In the genomic region with DNA sequence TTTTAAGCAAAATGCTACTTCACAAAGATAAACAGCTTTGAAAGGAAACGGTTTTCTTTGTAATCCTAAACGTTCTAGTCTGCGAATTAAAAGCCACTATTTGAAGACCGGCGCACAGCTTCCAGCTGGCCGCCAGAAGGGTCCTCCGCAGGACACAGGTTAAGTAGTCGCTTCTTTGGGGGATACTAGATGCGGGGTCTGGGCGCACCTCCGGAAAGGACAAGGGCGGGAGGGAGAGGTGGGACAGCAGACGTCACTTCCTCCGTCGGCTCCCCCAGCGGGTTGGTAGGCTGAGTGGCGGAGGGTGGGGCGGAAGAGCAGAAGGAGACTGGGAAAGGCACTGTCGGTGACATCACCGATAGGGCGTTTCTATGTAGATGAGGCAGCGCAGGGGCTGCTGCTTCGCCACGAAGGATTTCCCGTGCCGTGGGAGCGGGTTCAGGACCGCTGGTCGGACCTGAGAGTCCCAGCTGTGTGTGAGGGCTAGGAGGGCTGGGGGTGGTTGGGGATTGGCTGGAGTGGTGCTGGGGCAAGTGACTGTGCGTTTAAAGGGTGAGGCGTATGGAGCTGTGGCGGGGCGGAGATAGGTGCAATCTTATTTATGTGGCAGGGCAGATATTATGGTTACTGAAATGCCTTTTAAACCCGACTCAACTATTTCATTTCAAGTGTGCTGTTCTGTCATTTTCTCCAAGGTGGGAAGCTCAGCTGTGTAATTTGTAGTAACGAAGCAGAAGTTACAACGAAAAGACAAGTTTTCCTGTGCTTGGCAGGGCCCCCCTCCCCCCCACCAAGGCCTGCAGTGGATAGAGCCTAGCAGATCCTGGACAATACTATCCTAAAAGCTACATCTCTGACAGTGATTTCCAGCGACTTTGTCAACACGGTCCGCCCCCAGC, we compare ENCODE assay signal across 8 cellular contexts.
DNase-seq lines count a peak whose midpoint lies in the region; ATAC-seq and TF ChIP-seq lines count a peak whose summit lies in the region.
"Not testable (repeated sequence)": the region's sequence is repeated elsewhere in the genome, so short reads cannot be mapped to it uniquely, and the experiment has no call there.

No MANE protein-coding gene starts in this region.

- H3K4me3 ChIP-seq in DOHH2 (ENCODE audit: low read length) (peak overlapping the region; percentile 64), OCI-LY3 (ENCODE audit: low read length) (peak overlapping the region; percentile 78), mononuclear cell (ENCODE audit: low read length) (peak overlapping the region; percentile 45)

- H3K36me3 ChIP-seq in DOHH2 (ENCODE audit: control insufficient read depth, low read length); OCI-LY3 (replicated peaks; ENCODE audit: low read depth, low read length): not testable (repeated sequence)

- H3K27me3 ChIP-seq in DOHH2 (ENCODE audit: control insufficient read depth, low read length); OCI-LY3 (ENCODE audit: low read depth, low read length); mononuclear cell (ENCODE audit: insufficient read depth, low read length): not testable (repeated sequence)

- not testable (repeated sequence) for H3F3A ChIP-seq in DOHH2 (ENCODE audit: control insufficient read depth, insufficient read depth)

- H2AFZ ChIP-seq in OCI-LY3 (ENCODE audit: low read depth, low read length): peak overlapping the region; percentile 77; the same call in 1 of the 2 replicates

- H3K27ac ChIP-seq in DOHH2 (ENCODE audit: low read depth, low read length): peak overlapping the region; percentile 68
- peak overlapping the region; percentile 61 for H3K27ac ChIP-seq in OCI-LY3 (ENCODE audit: low read length)

- peak overlapping the region; percentile 77 for H3K9ac ChIP-seq in OCI-LY3 (ENCODE audit: low read length)

- peak; percentile 93 for ATAC-seq in GM21737 (IDR thresholded peaks at IDR 0.05; ENCODE audit: unreplicated experiment)

- H3K4me3 Mint-ChIP-seq in IgD-negative memory B cell: peak overlapping the region; percentile 87 to 99 (median 96)
- H3K4me3 Mint-ChIP-seq in activated T-cell treated with anti-CD3 and anti-CD28 coated beads, Interleukin-2, amount 50 U/mL, for 24 hours: peak overlapping the region; percentile 79

- DNase-seq in activated T-cell treated with anti-CD3 and anti-CD28 coated beads, Interleukin-2, amount 50 U/mL, for 24 hours: peak; percentile 78
- DNase-seq in erythroblast (lab: John Stamatoyannopoulos, UW): peak; percentile 88 to 95
- DNase-seq in stimulated activated naive CD4-positive, alpha-beta T cell (lab: John Stamatoyannopoulos, UW): peak; percentile 26 to 87 (median 79)

- not testable (repeated sequence) for H4K20me1 ChIP-seq in DOHH2 (ENCODE audit: control insufficient read depth, insufficient read depth, low read depth, low read length); OCI-LY3 (ENCODE audit: insufficient read depth, low read length)

- not testable (repeated sequence) for H3K36me3 Mint-ChIP-seq in IgD-negative memory B cell; activated T-cell treated with anti-CD3 and anti-CD28 coated beads, Interleukin-2, amount 50 U/mL, for 24 hours (ENCODE audit: low read depth)

- not testable (repeated sequence) for H3K27me3 Mint-ChIP-seq in IgD-negative memory B cell; activated T-cell treated with anti-CD3 and anti-CD28 coated beads, Interleukin-2, amount 50 U/mL, for 24 hours

- H3K4me2 ChIP-seq in DOHH2 (ENCODE audit: low read length): peak overlapping the region; percentile 56
- peak overlapping the region; percentile 74 for H3K4me2 ChIP-seq in OCI-LY3 (ENCODE audit: low read length)

- not testable (repeated sequence) for H3K9me2 ChIP-seq in DOHH2 (replicated peaks; ENCODE audit: control insufficient read depth, low read length)

- peak; percentile 92 for TF ChIP-seq POLR2A in erythroblast (IDR thresholded peaks at IDR 0.05; ENCODE audit: low read length)

- not testable (repeated sequence) for H3K9me3 ChIP-seq in DOHH2 (ENCODE audit: control insufficient read depth, insufficient read depth, low read length); OCI-LY3 (ENCODE audit: insufficient read depth, low read length); mononuclear cell (ENCODE audit: low read depth, low read length)

- not testable (repeated sequence) for H3K79me2 ChIP-seq in DOHH2 (ENCODE audit: control insufficient read depth, low read length); OCI-LY3 (ENCODE audit: low read length)

- peak overlapping the region; percentile 94 to 100 (median 99) for H3K27ac Mint-ChIP-seq in IgD-negative memory B cell
- H3K27ac Mint-ChIP-seq in activated T-cell treated with anti-CD3 and anti-CD28 coated beads, Interleukin-2, amount 50 U/mL, for 24 hours: peak overlapping the region; percentile 100

- H3K9me3 Mint-ChIP-seq in IgD-negative memory B cell; activated T-cell treated with anti-CD3 and anti-CD28 coated beads, Interleukin-2, amount 50 U/mL, for 24 hours: not testable (repeated sequence)

- H3K4me1 Mint-ChIP-seq in IgD-negative memory B cell; activated T-cell treated with anti-CD3 and anti-CD28 coated beads, Interleukin-2, amount 50 U/mL, for 24 hours (ENCODE audit: low read depth): not testable (repeated sequence)

- peaks cover 11% of the 10 kb centered on the region for H3K4me1 ChIP-seq in DOHH2 (ENCODE audit: control insufficient read depth, low read length)
- H3K4me1 ChIP-seq in OCI-LY3 (ENCODE audit: low read length): not testable (repeated sequence)
- peaks cover 11% of the 10 kb centered on the region for H3K4me1 ChIP-seq in mononuclear cell (ENCODE audit: insufficient read depth, low read length)

- TF ChIP-seq CTCF in DOHH2 (IDR thresholded peaks at IDR 0.05; ENCODE audit: low read depth, low read length, poor library complexity, severe bottlenecking); OCI-LY3 (IDR thresholded peaks at IDR 0.05; ENCODE audit: low read depth, low read length): not testable (repeated sequence)

Comparison
In these comparisons a context has a peak if more than half of its experiments do, and no peak if none do; other contexts are left out.
1. Peak in every context shown above with its lines: DNase-seq, ATAC-seq, H3K4me3 ChIP-seq and H3K27ac ChIP-seq.